ENCODE assay signal across 1 cellular context in the genomic region with DNA sequence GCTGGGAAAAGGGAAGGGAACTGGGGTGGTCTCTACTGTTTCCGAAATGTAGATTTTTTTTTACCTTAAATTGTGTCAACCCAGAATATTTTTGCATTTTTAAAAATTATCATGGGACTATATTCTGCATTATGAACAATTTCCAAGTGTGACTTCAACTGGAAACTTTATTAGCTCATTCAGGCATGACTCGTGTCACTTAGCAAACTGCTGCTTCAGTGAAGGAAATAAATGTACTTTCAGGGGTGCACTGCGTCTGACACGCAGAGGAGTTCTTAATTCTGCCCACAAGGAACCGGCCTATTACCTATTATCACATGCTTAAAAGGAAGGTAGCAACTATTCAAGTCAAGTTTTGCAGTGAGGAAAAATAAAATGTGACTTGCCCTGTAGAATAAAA.
TF ChIP-seq lines count a peak whose summit lies in the region.

No MANE protein-coding gene starts in this region.

TF ChIP-seq in K562, 482 proteins besides CTCF, POLR2A, EP300 and RAD21 (continued from another document):
- TF ChIP-seq, protein P1, sequence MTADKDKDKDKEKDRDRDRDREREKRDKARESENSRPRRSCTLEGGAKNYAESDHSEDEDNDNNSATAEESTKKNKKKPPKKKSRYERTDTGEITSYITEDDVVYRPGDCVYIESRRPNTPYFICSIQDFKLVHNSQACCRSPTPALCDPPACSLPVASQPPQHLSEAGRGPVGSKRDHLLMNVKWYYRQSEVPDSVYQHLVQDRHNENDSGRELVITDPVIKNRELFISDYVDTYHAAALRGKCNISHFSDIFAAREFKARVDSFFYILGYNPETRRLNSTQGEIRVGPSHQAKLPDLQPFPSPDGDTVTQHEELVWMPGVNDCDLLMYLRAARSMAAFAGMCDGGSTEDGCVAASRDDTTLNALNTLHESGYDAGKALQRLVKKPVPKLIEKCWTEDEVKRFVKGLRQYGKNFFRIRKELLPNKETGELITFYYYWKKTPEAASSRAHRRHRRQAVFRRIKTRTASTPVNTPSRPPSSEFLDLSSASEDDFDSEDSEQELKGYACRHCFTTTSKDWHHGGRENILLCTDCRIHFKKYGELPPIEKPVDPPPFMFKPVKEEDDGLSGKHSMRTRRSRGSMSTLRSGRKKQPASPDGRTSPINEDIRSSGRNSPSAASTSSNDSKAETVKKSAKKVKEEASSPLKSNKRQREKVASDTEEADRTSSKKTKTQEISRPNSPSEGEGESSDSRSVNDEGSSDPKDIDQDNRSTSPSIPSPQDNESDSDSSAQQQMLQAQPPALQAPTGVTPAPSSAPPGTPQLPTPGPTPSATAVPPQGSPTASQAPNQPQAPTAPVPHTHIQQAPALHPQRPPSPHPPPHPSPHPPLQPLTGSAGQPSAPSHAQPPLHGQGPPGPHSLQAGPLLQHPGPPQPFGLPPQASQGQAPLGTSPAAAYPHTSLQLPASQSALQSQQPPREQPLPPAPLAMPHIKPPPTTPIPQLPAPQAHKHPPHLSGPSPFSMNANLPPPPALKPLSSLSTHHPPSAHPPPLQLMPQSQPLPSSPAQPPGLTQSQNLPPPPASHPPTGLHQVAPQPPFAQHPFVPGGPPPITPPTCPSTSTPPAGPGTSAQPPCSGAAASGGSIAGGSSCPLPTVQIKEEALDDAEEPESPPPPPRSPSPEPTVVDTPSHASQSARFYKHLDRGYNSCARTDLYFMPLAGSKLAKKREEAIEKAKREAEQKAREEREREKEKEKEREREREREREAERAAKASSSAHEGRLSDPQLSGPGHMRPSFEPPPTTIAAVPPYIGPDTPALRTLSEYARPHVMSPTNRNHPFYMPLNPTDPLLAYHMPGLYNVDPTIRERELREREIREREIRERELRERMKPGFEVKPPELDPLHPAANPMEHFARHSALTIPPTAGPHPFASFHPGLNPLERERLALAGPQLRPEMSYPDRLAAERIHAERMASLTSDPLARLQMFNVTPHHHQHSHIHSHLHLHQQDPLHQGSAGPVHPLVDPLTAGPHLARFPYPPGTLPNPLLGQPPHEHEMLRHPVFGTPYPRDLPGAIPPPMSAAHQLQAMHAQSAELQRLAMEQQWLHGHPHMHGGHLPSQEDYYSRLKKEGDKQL (CRISPR knock-in tag; IDR thresholded peaks at IDR 0.05; ENCODE audit: borderline replicate concordance), result no peak
- TF ChIP-seq, protein P2, sequence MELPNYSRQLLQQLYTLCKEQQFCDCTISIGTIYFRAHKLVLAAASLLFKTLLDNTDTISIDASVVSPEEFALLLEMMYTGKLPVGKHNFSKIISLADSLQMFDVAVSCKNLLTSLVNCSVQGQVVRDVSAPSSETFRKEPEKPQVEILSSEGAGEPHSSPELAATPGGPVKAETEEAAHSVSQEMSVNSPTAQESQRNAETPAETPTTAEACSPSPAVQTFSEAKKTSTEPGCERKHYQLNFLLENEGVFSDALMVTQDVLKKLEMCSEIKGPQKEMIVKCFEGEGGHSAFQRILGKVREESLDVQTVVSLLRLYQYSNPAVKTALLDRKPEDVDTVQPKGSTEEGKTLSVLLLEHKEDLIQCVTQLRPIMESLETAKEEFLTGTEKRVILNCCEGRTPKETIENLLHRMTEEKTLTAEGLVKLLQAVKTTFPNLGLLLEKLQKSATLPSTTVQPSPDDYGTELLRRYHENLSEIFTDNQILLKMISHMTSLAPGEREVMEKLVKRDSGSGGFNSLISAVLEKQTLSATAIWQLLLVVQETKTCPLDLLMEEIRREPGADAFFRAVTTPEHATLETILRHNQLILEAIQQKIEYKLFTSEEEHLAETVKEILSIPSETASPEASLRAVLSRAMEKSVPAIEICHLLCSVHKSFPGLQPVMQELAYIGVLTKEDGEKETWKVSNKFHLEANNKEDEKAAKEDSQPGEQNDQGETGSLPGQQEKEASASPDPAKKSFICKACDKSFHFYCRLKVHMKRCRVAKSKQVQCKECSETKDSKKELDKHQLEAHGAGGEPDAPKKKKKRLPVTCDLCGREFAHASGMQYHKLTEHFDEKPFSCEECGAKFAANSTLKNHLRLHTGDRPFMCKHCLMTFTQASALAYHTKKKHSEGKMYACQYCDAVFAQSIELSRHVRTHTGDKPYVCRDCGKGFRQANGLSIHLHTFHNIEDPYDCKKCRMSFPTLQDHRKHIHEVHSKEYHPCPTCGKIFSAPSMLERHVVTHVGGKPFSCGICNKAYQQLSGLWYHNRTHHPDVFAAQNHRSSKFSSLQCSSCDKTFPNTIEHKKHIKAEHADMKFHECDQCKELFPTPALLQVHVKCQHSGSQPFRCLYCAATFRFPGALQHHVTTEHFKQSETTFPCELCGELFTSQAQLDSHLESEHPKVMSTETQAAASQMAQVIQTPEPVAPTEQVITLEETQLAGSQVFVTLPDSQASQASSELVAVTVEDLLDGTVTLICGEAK (IDR thresholded peaks at IDR 0.05), result peak; percentile 80
- TF ChIP-seq, protein P2 (CRISPR knock-in tag; IDR thresholded peaks at IDR 0.05), result peak; percentile 59; the same call in 1 of the 2 replicates
